Comparison of ENCODE assay signal across 10 cellular contexts in the genomic region with DNA sequence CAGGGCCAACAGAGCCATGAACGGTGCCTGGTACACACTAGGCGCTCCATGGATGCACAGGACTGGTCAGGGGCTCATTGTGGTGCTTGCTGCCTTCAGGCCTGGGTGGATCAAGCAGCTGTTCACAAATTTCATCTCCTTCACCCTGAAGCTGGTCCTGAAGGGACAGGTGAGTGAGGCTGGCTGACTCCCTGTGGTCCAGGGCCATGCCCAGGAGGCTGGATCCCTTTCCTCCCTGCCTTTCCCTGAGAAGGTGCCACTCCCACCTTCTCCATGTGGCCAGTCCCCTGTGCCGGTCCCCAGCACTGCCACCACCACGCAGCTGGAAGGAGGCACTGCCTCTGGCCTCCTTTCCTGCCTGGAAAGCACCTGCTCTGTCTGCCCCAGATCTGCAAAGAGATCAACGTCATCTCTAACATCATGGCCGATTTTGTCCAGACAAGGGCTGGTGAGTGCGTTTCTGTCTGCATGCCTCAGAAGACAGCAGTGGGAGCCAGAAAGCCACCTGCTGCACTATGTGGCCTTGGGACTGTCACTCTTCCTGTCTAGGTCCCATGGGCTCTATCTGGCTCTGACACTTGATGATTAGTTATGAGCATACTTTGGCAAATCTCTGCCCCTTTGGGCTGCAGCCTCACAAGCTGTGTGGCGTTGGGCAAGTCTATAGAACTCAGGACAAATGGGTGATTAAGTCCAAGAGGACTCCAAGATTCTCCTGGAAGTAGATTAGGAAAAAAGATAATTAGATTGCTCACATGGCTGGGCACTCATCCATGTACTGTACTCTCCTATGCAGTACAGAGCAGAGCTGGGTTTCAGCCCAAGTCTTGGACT. TPM values are rescaled to one million over a fixed set of nuclear protein-coding genes. Genes with fewer than 3 reads are reported as not detected.
DNase-seq lines count a peak whose midpoint lies in the region; ATAC-seq and TF ChIP-seq lines count a peak whose summit lies in the region.
"Had no signal": no experiment of that assay in that cellular context is flagged by ENCODE, and none has a peak within 500 bp of the region (broad histone marks: within the 10 kb centered on the region; RNA-seq: fewer than 3 reads in every experiment).

No MANE protein-coding gene starts in this region.

- peak overlapping the region in 1 of 10 donors; percentile 70 for H3K4me3 Mint-ChIP-seq in naive thymus-derived CD8-positive, alpha-beta T cell
- H3K4me3 Mint-ChIP-seq: activated CD4-positive, alpha-beta T cell treated with anti-CD3 and anti-CD28 coated beads, Interleukin-2, amount 10 ng/mL, durations not matched to agents 24 days and 14 days had no signal

- TF ChIP-seq CTCF in omental fat pad (IDR thresholded peaks at IDR 0.05): no peak

- H3K9me3 Mint-ChIP-seq in naive thymus-derived CD8-positive, alpha-beta T cell: no peaks in the 10 kb centered on the region
- H3K9me3 Mint-ChIP-seq: activated CD4-positive, alpha-beta T cell treated with anti-CD3 and anti-CD28 coated beads, Interleukin-2, amount 10 ng/mL, durations not matched to agents 24 days and 14 days had no signal

- H3K4me1 Mint-ChIP-seq in naive thymus-derived CD8-positive, alpha-beta T cell: peaks cover 24 to 57% (median 54%) of the 10 kb centered on the region in 4 donors

- H3K27me3 Mint-ChIP-seq in naive thymus-derived CD8-positive, alpha-beta T cell: no peaks in the 10 kb centered on the region
- H3K27me3 Mint-ChIP-seq: activated CD4-positive, alpha-beta T cell treated with anti-CD3 and anti-CD28 coated beads, Interleukin-2, amount 10 ng/mL, durations not matched to agents 24 days and 14 days had no signal

- POLR2A ChIA-PET in naive thymus-derived CD8-positive, alpha-beta T cell (lab: Charles Lee): interaction anchor here (0.6 to 15.9 kb wide), 13 partner anchors 14 to 107 kb away, joined by 3 to 231 read pairs (median 6); partner anchors contain the start of gene NLRC5

- peak overlapping the region in 8 of 10 donors; percentile 4 to 90 (median 64) for H3K27ac Mint-ChIP-seq in naive thymus-derived CD8-positive, alpha-beta T cell
- H3K27ac Mint-ChIP-seq: activated CD4-positive, alpha-beta T cell treated with anti-CD3 and anti-CD28 coated beads, Interleukin-2, amount 10 ng/mL, durations not matched to agents 24 days and 14 days had no signal

- ATAC-seq in GM18861 (IDR thresholded peaks at IDR 0.05; ENCODE audit: unreplicated experiment): peak; percentile 93
- peak; percentile 90 for ATAC-seq in GM21825 (IDR thresholded peaks at IDR 0.05; ENCODE audit: unreplicated experiment)
- peak; percentile 69 for ATAC-seq in HG03571 (IDR thresholded peaks at IDR 0.05; ENCODE audit: unreplicated experiment)
- peak; percentile 23 to 34 for ATAC-seq in naive thymus-derived CD8-positive, alpha-beta T cell
- ATAC-seq in omental fat pad (ENCODE audit: low FRiP score): no peak

- no peak for DNase-seq in naive thymus-derived CD8-positive, alpha-beta T cell
- DNase-seq in stimulated activated CD4-positive, alpha-beta T cell treated with anti-CD3 and anti-CD28 coated beads, Interleukin-2, amount 100 ng/mL, for 48 hours: no peak
- DNase-seq in omental fat pad (ENCODE audit: low spot score): no peak
- no peak for DNase-seq in DMS 273 (lab: John Stamatoyannopoulos, UW; ENCODE audit: unreplicated experiment)
- DNase-seq in HK-2 (ENCODE audit: unreplicated experiment): no peak
- DNase-seq: activated CD4-positive, alpha-beta T cell treated with anti-CD3 and anti-CD28 coated beads, Interleukin-2, amount 10 ng/mL, durations not matched to agents 24 days and 14 days had no signal

- H3K36me3 Mint-ChIP-seq in naive thymus-derived CD8-positive, alpha-beta T cell: no peaks in the 10 kb centered on the region

RNA-seq across cellular contexts. Expression of gene CETP, which starts 9.4 kb away (rescaled TPM):
- total RNA-seq in naive thymus-derived CD8-positive, alpha-beta T cell: under 1 TPM in 1 of 2 experiments, not detected in 1; 0.27 TPM
- polyA plus RNA-seq in naive thymus-derived CD8-positive, alpha-beta T cell: under 1 TPM in 2 of 3 donors, not detected in 1; 0.20 to 0.21 TPM
- 10 to 100 TPM in 1 of 4 donors, 1 to 10 TPM in 2, under 1 TPM in 1; 0.84 to 61.5 (median 5.9) TPM for total RNA-seq in omental fat pad
- total RNA-seq: activated CD4-positive, alpha-beta T cell treated with anti-CD3 and anti-CD28 coated beads, Interleukin-2, amount 10 ng/mL, durations not matched to agents 24 days and 14 days had no signal
- polyA plus RNA-seq: keratinocyte had no signal

RNA-seq across cellular contexts. Expression of gene NLRC5, which starts 18.2 kb away (rescaled TPM):
- total RNA-seq in naive thymus-derived CD8-positive, alpha-beta T cell: 100 to 1,000 TPM; 474 to 488 TPM
- polyA plus RNA-seq in naive thymus-derived CD8-positive, alpha-beta T cell: 100 to 1,000 TPM in 1 of 3 donors, 10 to 100 TPM in 2; 70.4 to 137 (median 80.0) TPM
- total RNA-seq in omental fat pad: 100 to 1,000 TPM in 1 of 4 donors, 10 to 100 TPM in 3; 20.6 to 189 (median 43.2) TPM

RNA-seq across cellular contexts. Expression of gene HERPUD1, which starts 39.2 kb away (rescaled TPM):
- total RNA-seq in naive thymus-derived CD8-positive, alpha-beta T cell: 100 to 1,000 TPM; 190 to 214 TPM
- 10 to 100 TPM; 43.8 to 88.6 (median 57.6) TPM for polyA plus RNA-seq in naive thymus-derived CD8-positive, alpha-beta T cell
- total RNA-seq in omental fat pad: 100 to 1,000 TPM; 151 to 170 (median 162) TPM
